In the genomic region with DNA sequence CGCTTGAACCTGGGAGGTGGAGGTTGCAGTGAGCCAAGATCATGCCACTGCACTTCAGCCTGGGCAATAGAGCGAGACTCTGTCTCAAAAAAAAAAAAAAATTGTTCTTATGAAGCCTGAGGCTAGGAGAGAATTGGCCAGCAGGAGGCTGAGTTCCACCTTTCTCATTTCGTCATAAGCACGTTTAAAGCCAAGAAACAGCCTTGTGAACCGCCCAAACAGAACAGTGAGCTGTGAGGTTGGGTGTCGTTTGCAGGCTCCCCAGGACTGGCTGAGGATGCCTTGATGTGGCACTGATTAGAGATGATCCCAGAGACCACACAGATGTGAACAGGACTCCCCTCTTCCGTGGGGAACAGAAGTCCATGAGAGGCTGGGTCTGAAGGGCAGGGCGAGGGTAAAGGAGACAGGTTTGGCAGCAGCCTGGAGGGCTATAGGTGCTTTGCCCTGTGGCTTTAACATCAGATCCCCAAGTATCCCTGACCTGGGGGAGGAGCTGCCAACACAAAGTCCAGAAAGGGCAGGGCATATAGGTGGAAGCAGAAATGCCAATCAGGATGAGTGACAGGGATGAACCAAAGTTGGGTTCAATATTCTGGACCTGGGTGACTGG, we compare ENCODE assay signal across 12 cellular contexts. TPM values are rescaled to one million over a fixed set of nuclear protein-coding genes. Genes with fewer than 3 reads are reported as not detected.
DNase-seq lines count a peak whose midpoint lies in the region; ATAC-seq and TF ChIP-seq lines count a peak whose summit lies in the region.
"Had no signal": no experiment of that assay in that cellular context is flagged by ENCODE, and none has a peak within 500 bp of the region (broad histone marks: within the 10 kb centered on the region; RNA-seq: fewer than 3 reads in every experiment).

No MANE protein-coding gene starts in this region.

- H3K4me2 ChIP-seq in DND-41 (ENCODE audit: insufficient read depth, low read length) (no peak overlapping the region), mesendoderm (ENCODE audit: low read length) (no peak overlapping the region)

- H3K27ac ChIP-seq in DND-41 (ENCODE audit: low read length) (no peak overlapping the region), mesendoderm (ENCODE audit: low read depth, low read length) (no peak overlapping the region)

- H4K20me1 ChIP-seq in DND-41 (ENCODE audit: insufficient read depth, low read length) = no peaks in the 10 kb centered on the region

- H3K27me3 ChIP-seq in DND-41 (ENCODE audit: insufficient read depth, low read length, poor library complexity) = peaks cover 2% of the 10 kb centered on the region
- H3K27me3 ChIP-seq in mesendoderm (ENCODE audit: insufficient read depth, low read length, poor library complexity) = no peaks in the 10 kb centered on the region

- H4K5ac ChIP-seq in mesendoderm (ENCODE audit: low read length) = no peak overlapping the region

- no peaks in the 10 kb centered on the region for H3K36me3 ChIP-seq in DND-41 (ENCODE audit: insufficient read depth, low read length)
- H3K36me3 ChIP-seq in mesendoderm (ENCODE audit: control insufficient read depth, insufficient read depth, low read length) = no peaks in the 10 kb centered on the region

- no peak overlapping the region for H3K23ac ChIP-seq in mesendoderm (ENCODE audit: low read length)

- no peak for ATAC-seq in DND-41 (ENCODE audit: insufficient read depth, low read depth)
- no peak for ATAC-seq in HG03442 (IDR thresholded peaks at IDR 0.05; ENCODE audit: unreplicated experiment)
- ATAC-seq: Panc1 had no signal

- WGBS in mesendoderm (ENCODE audit: extremely low coverage, insufficient coverage, low lambda C conversion rate) = no CpG with 5 or more reads among the region's 8 CpGs

- H3K4me1 ChIP-seq in DND-41 (ENCODE audit: insufficient read depth, low read length) (no peaks in the 10 kb centered on the region), mesendoderm (ENCODE audit: control insufficient read depth, low read depth, low read length) (no peaks in the 10 kb centered on the region)

- H3K4ac ChIP-seq in mesendoderm (ENCODE audit: low read depth, low read length) = no peak overlapping the region

- H4K8ac ChIP-seq in mesendoderm (ENCODE audit: low read depth, low read length) = no peak overlapping the region

- no peak overlapping the region for H2BK5ac ChIP-seq in mesendoderm (ENCODE audit: low read length)

- no peak overlapping the region for H2AFZ ChIP-seq in DND-41 (ENCODE audit: low read depth, low read length)

- no peak overlapping the region for H2BK120ac ChIP-seq in mesendoderm (ENCODE audit: low read depth, low read length)

- H3K56ac ChIP-seq in mesendoderm (ENCODE audit: low read length) = no peak overlapping the region

- H2BK15ac ChIP-seq in mesendoderm (replicated peaks; ENCODE audit: low read depth) = no peak overlapping the region

- no peaks in the 10 kb centered on the region for H3K79me1 ChIP-seq in mesendoderm (ENCODE audit: low read length)

- H3K9ac ChIP-seq in DND-41 (ENCODE audit: low read depth, low read length) = no peak overlapping the region
- no peak overlapping the region for H3K9ac ChIP-seq in mesendoderm (ENCODE audit: low read length)

- H3K9me3 ChIP-seq in DND-41 (ENCODE audit: insufficient read depth, low read length, severe bottlenecking) = no peaks in the 10 kb centered on the region

- H3K18ac ChIP-seq in mesendoderm (ENCODE audit: low read length) = no peak overlapping the region

- no peak overlapping the region for H2AK5ac ChIP-seq in mesendoderm (ENCODE audit: low read length)

- TF ChIP-seq CTCF in DND-41 (IDR thresholded peaks at IDR 0.05; ENCODE audit: borderline replicate concordance, extremely low read depth, low read length, poor library complexity, severe bottlenecking) = peak; percentile 13
- peak; percentile 35 for TF ChIP-seq CTCF in cardiac fibroblast (IDR thresholded peaks at IDR 0.05; ENCODE audit: low read depth, low read length)

- H3K79me2 ChIP-seq in DND-41 (ENCODE audit: insufficient read depth, low read length) = no peaks in the 10 kb centered on the region
- no peaks in the 10 kb centered on the region for H3K79me2 ChIP-seq in mesendoderm (ENCODE audit: control insufficient read depth, insufficient read depth, low read length)

- H3K4me3 ChIP-seq in DND-41 (ENCODE audit: low read depth in 1 of 2, low read length in 2 of 2) = no peak overlapping the region
- no peak overlapping the region for H3K4me3 ChIP-seq in Jurkat, Clone E6-1 (ENCODE audit: low read length)
- no peak overlapping the region for H3K4me3 ChIP-seq in cardiac fibroblast (replicated peaks in 1 of 2; ENCODE audit: low read depth in 2 of 2, low read length in 2 of 2)
- H3K4me3 ChIP-seq in mesendoderm (ENCODE audit: low read length) = no peak overlapping the region

- DNase-seq in DND-41 (no peak), cardiac fibroblast (ENCODE audit: low read depth in 2 of 2) (peak; percentile 67 to 75), mesendoderm (peak; percentile 63), NCI-H526 treated with DMSO at 0.1 percent for 48 hours (lab: John Stamatoyannopoulos, UW) (no peak), SHP77 treated with DMSO at 0.1 percent for 48 hours (lab: John Stamatoyannopoulos, UW) (no peak)
- peak; percentile 44 for DNase-seq in Jurkat, Clone E6-1 (ENCODE audit: low read depth, low spot score)
- DNase-seq: activated CD4-positive, CD25-positive, alpha-beta regulatory T cell; activated gamma-delta T cell; DMS79 treated with DMSO at 0.1 percent for 48 hours; stimulated activated CD4-positive, alpha-beta T cell treated with anti-CD3 and anti-CD28 coated beads, Interleukin-1b, Interleukin-23, amount 100 ng/mL, for 48 hours had no signal

RNA-seq across cellular contexts. Expression of a gene that starts 52.9 kb away (rescaled TPM):
- not detected for polyA plus RNA-seq in Jurkat, Clone E6-1 (2012; ENCODE audit: insufficient read depth, insufficient read length)
- polyA plus RNA-seq in mesendoderm (2013, experiment 1 of 2) = 0.14 TPM
- polyA plus RNA-seq in mesendoderm (2013, experiment 2 of 2) = 0.08 TPM

Comparison
In these comparisons a context has a peak if more than half of its experiments do, and no peak if none do; other contexts are left out.
1. DNase-seq: peak in Jurkat, Clone E6-1 (single experiment), cardiac fibroblast (2 of 2) and mesendoderm (single experiment); none in DND-41 (single experiment), NCI-H526 treated with DMSO at 0.1 percent for 48 hours (single experiment) and SHP77 treated with DMSO at 0.1 percent for 48 hours (single experiment).